Comparison of ENCODE assay signal across 4 cellular contexts in the genomic region with DNA sequence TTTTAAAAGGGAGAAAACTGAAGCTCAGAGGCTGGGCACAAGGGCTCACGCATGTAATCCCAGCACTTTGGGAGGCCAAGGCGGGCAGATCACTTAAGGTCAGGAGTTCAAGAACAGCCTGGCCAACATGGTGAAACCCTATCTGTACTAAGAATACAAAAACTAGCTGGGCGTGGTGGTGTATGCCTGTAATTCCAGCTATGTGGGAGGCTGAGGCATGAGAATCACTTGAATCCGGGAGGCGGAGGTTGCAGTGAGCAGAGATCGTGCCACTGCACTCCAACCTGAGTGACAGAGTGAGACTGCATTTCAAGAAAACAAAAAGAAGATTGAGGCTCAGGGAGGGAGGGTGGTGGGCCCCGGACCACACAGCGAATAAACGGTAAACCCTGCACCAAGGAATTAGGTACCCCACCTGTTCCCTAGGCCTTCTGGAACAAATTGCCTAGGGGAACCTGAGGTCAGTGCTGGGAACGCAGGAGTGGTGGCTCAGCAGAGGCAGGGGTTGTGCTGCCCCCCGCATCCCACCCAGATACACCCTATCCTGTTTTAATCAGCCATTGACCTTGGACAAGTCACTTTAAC. TPM values are rescaled to one million over a fixed set of nuclear protein-coding genes. Genes with fewer than 3 reads are reported as not detected.
"Had no signal": no experiment of that assay in that cellular context is flagged by ENCODE, and none has a peak within 500 bp of the region (broad histone marks: within the 10 kb centered on the region; RNA-seq: fewer than 3 reads in every experiment).

No MANE protein-coding gene starts in this region.

RNA-seq across cellular contexts. Expression of a gene that starts 10.4 kb away (rescaled TPM):
- total RNA-seq: epithelial cell of proximal tubule; naive thymus-derived CD4-positive, alpha-beta T cell had no signal
- polyA plus RNA-seq: immature natural killer cell; keratinocyte; naive thymus-derived CD4-positive, alpha-beta T cell had no signal
